In the genomic region with DNA sequence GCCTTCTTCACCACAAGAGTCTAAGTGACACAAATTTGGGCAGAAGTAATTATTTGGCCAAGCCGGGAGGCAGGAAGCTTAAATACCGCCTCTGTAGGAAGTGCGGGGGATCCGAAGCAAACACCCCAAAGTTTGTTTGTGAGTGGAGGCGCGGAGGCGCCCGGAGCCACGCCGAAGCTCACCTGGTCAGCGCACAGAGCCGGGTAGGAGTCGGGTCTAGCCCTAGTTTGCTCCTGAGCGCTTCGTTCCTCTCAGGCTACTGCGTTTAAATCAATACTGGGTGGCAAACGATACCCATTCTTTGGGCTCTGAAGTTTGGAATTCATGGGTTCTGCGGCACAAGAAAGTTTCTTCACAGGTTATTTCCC, we compare ENCODE assay signal across 9 cellular contexts. TPM values are rescaled to one million over a fixed set of nuclear protein-coding genes. Genes with fewer than 3 reads are reported as not detected.
DNase-seq lines count a peak whose midpoint lies in the region; ATAC-seq and TF ChIP-seq lines count a peak whose summit lies in the region.
"Had no signal": no experiment of that assay in that cellular context is flagged by ENCODE, and none has a peak within 500 bp of the region (broad histone marks: within the 10 kb centered on the region; RNA-seq: fewer than 3 reads in every experiment).

No MANE protein-coding gene starts in this region.

- TF ChIP-seq CTCF in GM13976 (IDR thresholded peaks at IDR 0.05; ENCODE audit: borderline replicate concordance, control extremely low read depth, extremely low read depth, insufficient read depth, missing control alignments), result no peak
- no peak for TF ChIP-seq CTCF in SK-N-SH (IDR thresholded peaks at IDR 0.05)
- no peak for TF ChIP-seq CTCF in fibroblast of the aortic adventitia (IDR thresholded peaks at IDR 0.05; ENCODE audit: insufficient read depth, low read length)

- no peak overlapping the region for H3K27ac ChIP-seq in SK-N-SH (ENCODE audit: low read depth in 2 of 2, low read length in 1 of 2)
- H3K27ac ChIP-seq in neuronal stem cell (replicated peaks; ENCODE audit: low read length), result no peak overlapping the region

- no peak for ATAC-seq in HG02981 (IDR thresholded peaks at IDR 0.05; ENCODE audit: unreplicated experiment)

- no peak overlapping the region for H3K4ac ChIP-seq in neuronal stem cell (ENCODE audit: low read length)

- peaks cover 8% of the 10 kb centered on the region for H3F3A ChIP-seq in SK-N-SH (replicated peaks; ENCODE audit: insufficient read depth)

- peaks cover 11% of the 10 kb centered on the region; the same call in 1 of the 2 replicates for H3K27me3 ChIP-seq in SK-N-SH (ENCODE audit: insufficient read depth)
- peaks cover 0 to 20% (median 10%) of the 10 kb centered on the region in 3 experiments for H3K27me3 ChIP-seq in neuronal stem cell (ENCODE audit: control insufficient read depth in 3 of 3, insufficient read depth in 3 of 3, low read depth in 1 of 3, low read length in 3 of 3)

- H3K79me1 ChIP-seq in neuronal stem cell (ENCODE audit: low read depth, low read length), result no peaks in the 10 kb centered on the region

- peak overlapping the region; percentile 98 for H2AFZ ChIP-seq in SK-N-SH (ENCODE audit: low read depth)
- H2AFZ ChIP-seq in neuronal stem cell (ENCODE audit: low read length), result peak overlapping the region; percentile 99

- DNase-seq in GM13976 (ENCODE audit: low spot score) (peak; percentile 16), SK-N-SH (no peak), fibroblast of the aortic adventitia (ENCODE audit: low read depth) (peak; percentile 23), neuronal stem cell (ENCODE audit: low spot score) (peak; percentile 18), HUDEP-2 (lab: John Stamatoyannopoulos, UW; ENCODE audit: unreplicated experiment in 76 of 76) (no peak), DMS153 (lab: John Stamatoyannopoulos, UW) (no peak), foreskin melanocyte (no peak)

- no peak overlapping the region for H4K91ac ChIP-seq in neuronal stem cell (ENCODE audit: low read depth, low read length, poor library complexity)

- H3K23ac ChIP-seq in neuronal stem cell (ENCODE audit: low read depth, low read length, poor library complexity), result no peak overlapping the region

- TF ChIP-seq EP300 in SK-N-SH (IDR thresholded peaks at IDR 0.05; ENCODE audit: borderline replicate concordance in 1 of 2, low read depth in 1 of 2, low read length in 1 of 2), result no peak

- POLR2A ChIA-PET in SK-N-SH (lab: Yijun Ruan, JAX), result no interaction called here

- H3K36me3 ChIP-seq in SK-N-SH (replicated peaks in 1 of 2; ENCODE audit: control insufficient read depth in 1 of 2, insufficient read depth in 2 of 2, low read length in 1 of 2) (no peaks in the 10 kb centered on the region), neuronal stem cell (replicated peaks in 1 of 2; ENCODE audit: control insufficient read depth in 2 of 2, insufficient read depth in 2 of 2, low read length in 2 of 2) (no peaks in the 10 kb centered on the region)

- H2BK12ac ChIP-seq in neuronal stem cell (ENCODE audit: low read length), result no peak overlapping the region

- H2AK5ac ChIP-seq in neuronal stem cell (ENCODE audit: low read depth, low read length), result no peak overlapping the region

- no peak overlapping the region for H2BK120ac ChIP-seq in neuronal stem cell (ENCODE audit: low read depth, low read length)

- CTCF ChIA-PET in SK-N-SH (lab: Yijun Ruan, JAX), result interaction anchor here (1.1 to 2.7 kb wide), 8 partner anchors 10 to 491 kb away, joined by 3 to 13 read pairs (median 4); no protein-coding TSS in a partner anchor

- H3K9me2 ChIP-seq in SK-N-SH, result no peaks in the 10 kb centered on the region

- peaks cover 5 to 10% of the 10 kb centered on the region in 2 experiments; a peak in 3 of 4 replicates for H3K4me1 ChIP-seq in SK-N-SH (ENCODE audit: control insufficient read depth in 1 of 2, insufficient read depth in 2 of 2, low read depth in 1 of 2, low read length in 1 of 2)
- no peaks in the 10 kb centered on the region for H3K4me1 ChIP-seq in neuronal stem cell (ENCODE audit: control insufficient read depth in 2 of 2, insufficient read depth in 1 of 2, low read depth in 1 of 2, low read length in 2 of 2)

- TF ChIP-seq RAD21 in SK-N-SH (IDR thresholded peaks at IDR 0.05; ENCODE audit: low read length), result no peak

- H3K4me3 ChIP-seq in SK-N-SH (ENCODE audit: low read depth in 2 of 2, low read length in 1 of 2), result peak overlapping the region; percentile 84 to 85
- H3K4me3 ChIP-seq in fibroblast of the aortic adventitia (ENCODE audit: low read depth, low read length), result peak overlapping the region; percentile 85
- H3K4me3 ChIP-seq in neuronal stem cell (ENCODE audit: low read length in 2 of 2), result peak overlapping the region; percentile 88 to 91

- H3K14ac ChIP-seq in neuronal stem cell (ENCODE audit: low read length), result no peak overlapping the region

- no peak overlapping the region for H2BK5ac ChIP-seq in neuronal stem cell (ENCODE audit: low read length)

- no peaks in the 10 kb centered on the region for H3K79me2 ChIP-seq in SK-N-SH (ENCODE audit: insufficient read depth)

- no peak overlapping the region for H4K8ac ChIP-seq in neuronal stem cell (ENCODE audit: low read depth, low read length)

- no peak overlapping the region for H3K18ac ChIP-seq in neuronal stem cell (ENCODE audit: low read length)

- in situ Hi-C loops in GM13976 (cut with MboI; ENCODE audit: low sequenced_read_pairs, unreplicated experiment), result no loop called here

- H3K9me3 ChIP-seq in SK-N-SH (peaks cover 8% of the 10 kb centered on the region; the same call in 1 of the 2 replicates), neuronal stem cell (replicated peaks in 1 of 2; ENCODE audit: control insufficient read depth in 2 of 2, insufficient read depth in 1 of 2, low read depth in 1 of 2, low read length in 2 of 2) (peaks cover 7 to 23% of the 10 kb centered on the region in 2 donors)

- H3K4me2 ChIP-seq in SK-N-SH (peak overlapping the region; percentile 83), neuronal stem cell (ENCODE audit: insufficient read depth, low read length, poor library complexity, severe bottlenecking) (peak overlapping the region; percentile 85)

- 12% methylated on average over 12 of the region's 18 CpGs for WGBS in SK-N-SH (ENCODE audit: low lambda C conversion rate)
- WGBS in neuronal stem cell (ENCODE audit: extremely low coverage in 2 of 2, insufficient read length in 2 of 2, insufficient replicate concordance in 1 of 2), 2 donors, result no CpG with 5 or more reads among the region's 18 CpGs

- H4K20me1 ChIP-seq in SK-N-SH (ENCODE audit: insufficient read depth), result no peaks in the 10 kb centered on the region

- H2BK15ac ChIP-seq in neuronal stem cell (ENCODE audit: low read length), result no peak overlapping the region

- H3K9ac ChIP-seq in SK-N-SH (peak overlapping the region; percentile 55; the same call in 1 of the 2 replicates), neuronal stem cell (ENCODE audit: low read depth, low read length, poor library complexity) (peak overlapping the region; percentile 57)

TF ChIP-seq in SK-N-SH, 30 proteins besides CTCF, POLR2A, EP300 and RAD21:
- TF ChIP-seq YY1 (IDR thresholded peaks at IDR 0.05; ENCODE audit: low read depth) (peak; percentile 7; the same call in 1 of the 2 replicates), RXRA (IDR thresholded peaks at IDR 0.05; ENCODE audit: borderline replicate concordance, low read depth) (no peak)
- TF ChIP-seq, protein P1, sequence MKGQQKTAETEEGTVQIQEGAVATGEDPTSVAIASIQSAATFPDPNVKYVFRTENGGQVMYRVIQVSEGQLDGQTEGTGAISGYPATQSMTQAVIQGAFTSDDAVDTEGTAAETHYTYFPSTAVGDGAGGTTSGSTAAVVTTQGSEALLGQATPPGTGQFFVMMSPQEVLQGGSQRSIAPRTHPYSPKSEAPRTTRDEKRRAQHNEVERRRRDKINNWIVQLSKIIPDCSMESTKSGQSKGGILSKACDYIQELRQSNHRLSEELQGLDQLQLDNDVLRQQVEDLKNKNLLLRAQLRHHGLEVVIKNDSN (IDR thresholded peaks at IDR 0.05; ENCODE audit: borderline replicate concordance, low read depth), result no peak

RNA-seq across cellular contexts. Expression of a gene that starts 0.9 kb away (rescaled TPM):
- 2.6 and 3.6 TPM in 2 replicates for polyA plus RNA-seq in SK-N-SH (2012; rRNA removed)
- polyA plus RNA-seq in SK-N-SH (2012; cell fraction: cytosol; rRNA removed), result 3.0 and 3.3 TPM in 2 replicates
- polyA plus RNA-seq in SK-N-SH (2012; cell fraction: nucleus; rRNA removed), result 3.7 and 5.1 TPM in 2 replicates
- 58.6 and 62.4 TPM in 2 replicates for total RNA-seq in fibroblast of the aortic adventitia (ENCODE audit: low replicate concordance)
- polyA plus RNA-seq in neuronal stem cell (2013, experiment 1 of 2), result 1.8 TPM
- polyA plus RNA-seq in neuronal stem cell (2013, experiment 2 of 2), result 1.9 TPM

RNA-seq across cellular contexts. Expression of a gene that starts 26.1 kb away (rescaled TPM):
- polyA plus RNA-seq in SK-N-SH (2012; rRNA removed), result 3.5 and 4.7 TPM in 2 replicates
- polyA plus RNA-seq in SK-N-SH (2012; cell fraction: cytosol; rRNA removed), result 3.8 and 4.5 TPM in 2 replicates
- polyA plus RNA-seq in SK-N-SH (2012; cell fraction: nucleus; rRNA removed), result 9.2 and 17.9 TPM in 2 replicates
- total RNA-seq in fibroblast of the aortic adventitia (ENCODE audit: low replicate concordance), result 24.0 and 28.1 TPM in 2 replicates
- polyA plus RNA-seq in neuronal stem cell (2013, experiment 1 of 2), result 7.5 TPM
- 7.8 TPM for polyA plus RNA-seq in neuronal stem cell (2013, experiment 2 of 2)

RNA-seq across cellular contexts. Expression of a gene that starts 52.6 kb away (rescaled TPM):
- polyA plus RNA-seq in SK-N-SH (2012; rRNA removed), result 0.05 TPM in 2 replicates
- 0.01 TPM in 2 replicates for polyA plus RNA-seq in SK-N-SH (2012; cell fraction: cytosol; rRNA removed)
- polyA plus RNA-seq in SK-N-SH (2012; cell fraction: nucleus; rRNA removed), result 0.24 and 0.25 TPM in 2 replicates
- total RNA-seq in fibroblast of the aortic adventitia (ENCODE audit: low replicate concordance), result 1.4 TPM in 1 of 2 replicates, not detected in the other
- polyA plus RNA-seq in neuronal stem cell (2013, experiment 1 of 2), result not detected
- polyA plus RNA-seq in neuronal stem cell (2013, experiment 2 of 2), result not detected
- total RNA-seq: RPMI7951 had no signal

Comparison
In these comparisons a context has a peak if more than half of its experiments do, and no peak if none do; other contexts are left out.
1. DNase-seq: peak in GM13976 (single experiment), fibroblast of the aortic adventitia (single experiment) and neuronal stem cell (single experiment); none in SK-N-SH (single experiment), HUDEP-2 (0 of 76), DMS153 (single experiment) and foreskin melanocyte (single experiment).
2. Peak in every context shown above with its lines, with median percentiles within 50 percentile points of each other: H3K4me3 ChIP-seq.